25 cellular contexts compared by ENCODE assay signal in the genomic region with DNA sequence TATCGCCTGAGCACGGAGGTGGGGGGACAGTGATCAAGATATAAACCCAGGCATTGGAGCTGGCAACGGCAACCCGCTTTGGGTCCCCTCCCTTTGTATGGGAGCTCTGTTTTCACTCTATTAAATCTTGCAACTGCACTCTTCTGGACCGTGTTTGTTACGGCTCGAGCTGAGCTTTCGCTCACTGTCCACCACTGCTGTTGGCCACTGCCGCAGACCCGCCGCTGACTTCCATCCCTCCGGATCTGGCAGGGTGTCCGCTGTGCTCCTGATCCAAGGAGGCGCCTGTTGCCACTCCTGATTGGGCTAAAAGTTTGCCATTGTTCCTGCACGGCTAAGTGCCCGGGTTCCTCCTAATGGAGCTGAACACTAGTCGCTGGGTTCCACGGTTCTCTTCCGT.
"Had no signal": no experiment of that assay in that cellular context is flagged by ENCODE, and none has a peak within 500 bp of the region (broad histone marks: within the 10 kb centered on the region; RNA-seq: fewer than 3 reads in every experiment).

No MANE protein-coding gene starts in this region.

- H3K9ac ChIP-seq: parathyroid adenoma had no signal

- H3K27ac Mint-ChIP-seq: activated CD8-positive, alpha-beta T cell treated with anti-CD3 and anti-CD28 coated beads, Interleukin-2, amount 10 ng/mL, durations not matched to agents 7 days and 5 days; activated naive CD4-positive, alpha-beta T cell treated with anti-CD3 and anti-CD28 coated beads for 36 hours; activated naive CD8-positive, alpha-beta T cell treated with anti-CD3 and anti-CD28 coated beads for 36 hours; immature natural killer cell; nephron; T-helper 17 cell had no signal

- H3K27me3 Mint-ChIP-seq: activated CD8-positive, alpha-beta memory T cell treated with anti-CD3 and anti-CD28 coated beads, Interleukin-2, amount 10 ng/mL, durations not matched to agents 7 days and 5 days; activated naive CD8-positive, alpha-beta T cell treated with anti-CD3 and anti-CD28 coated beads for 36 hours had no signal

- H2AFZ ChIP-seq: parathyroid adenoma had no signal

- H3K79me2 ChIP-seq: parathyroid adenoma had no signal

- H3K4me1 ChIP-seq: parathyroid adenoma, psoas muscle, sigmoid colon had no signal

- H3K4me3 Mint-ChIP-seq: activated CD8-positive, alpha-beta memory T cell treated with anti-CD3 and anti-CD28 coated beads, Interleukin-2, amount 10 ng/mL, durations not matched to agents 7 days and 5 days; activated CD8-positive, alpha-beta T cell treated with anti-CD3 and anti-CD28 coated beads, Interleukin-2, amount 10 ng/mL, durations not matched to agents 7 days and 5 days; activated naive CD4-positive, alpha-beta T cell treated with anti-CD3 and anti-CD28 coated beads for 36 hours; activated naive CD8-positive, alpha-beta T cell treated with anti-CD3 and anti-CD28 coated beads for 36 hours; immature natural killer cell; nephron; T-helper 17 cell had no signal

- H3K27me3 ChIP-seq: brain microvascular endothelial cell, sigmoid colon, testis, transverse colon had no signal

- H3K9me3 ChIP-seq: adrenal gland, psoas muscle, sigmoid colon, testis, transverse colon had no signal

- H3K36me3 Mint-ChIP-seq: activated CD8-positive, alpha-beta memory T cell treated with anti-CD3 and anti-CD28 coated beads, Interleukin-2, amount 10 ng/mL, durations not matched to agents 7 days and 5 days; activated naive CD8-positive, alpha-beta T cell treated with anti-CD3 and anti-CD28 coated beads for 36 hours; immature natural killer cell had no signal

- H3K36me3 ChIP-seq: adrenal gland, brain microvascular endothelial cell, sigmoid colon, transverse colon had no signal

- H3K4me3 ChIP-seq: adrenal gland, psoas muscle, sigmoid colon, testis, transverse colon had no signal

- DNase-seq: activated CD4-positive, alpha-beta T cell treated with anti-CD3 and anti-CD28 coated beads for 1 hour; activated CD8-positive, alpha-beta T cell treated with anti-CD3 and anti-CD28 coated beads, Interleukin-2, amount 10 ng/mL, durations not matched to agents 7 days and 5 days; activated effector memory CD4-positive, alpha-beta T cell treated with Interleukin-2 at 50 U/mL for 16 hours; activated naive CD4-positive, alpha-beta T cell treated with anti-CD3 and anti-CD28 coated beads for 36 hours; activated naive CD8-positive, alpha-beta T cell treated with anti-CD3 and anti-CD28 coated beads for 36 hours; activated T-cell treated with anti-CD3 and anti-CD28 coated beads, Interleukin-2, amount 50 U/mL, for 48 hours; adrenal gland; aorta; head of caudate nucleus; hippocampal formation; immature natural killer cell; kidney; midbrain; psoas muscle; sigmoid colon; small intestine; stimulated activated CD4-positive, alpha-beta T cell treated with anti-CD3 and anti-CD28 coated beads, Interleukin-1b, Interleukin-23, amount 100 ng/mL, for 48 hours; stimulated activated naive CD8-positive, alpha-beta T cell treated with anti-CD3 and anti-CD28 coated beads, Interleukin-15, Interleukin-2, amounts not matched to agents 100 U/mL and 50 U/mL, for 24 hours; T-helper 17 cell; testis; transverse colon had no signal

- H3K9me3 Mint-ChIP-seq: activated naive CD4-positive, alpha-beta T cell treated with anti-CD3 and anti-CD28 coated beads for 36 hours; activated naive CD8-positive, alpha-beta T cell treated with anti-CD3 and anti-CD28 coated beads for 36 hours; immature natural killer cell; nephron had no signal

- ATAC-seq: activated CD8-positive, alpha-beta T cell treated with anti-CD3 and anti-CD28 coated beads, Interleukin-2, amount 10 ng/mL, durations not matched to agents 7 days and 5 days; psoas muscle; stimulated activated naive CD8-positive, alpha-beta T cell treated with anti-CD3 and anti-CD28 coated beads, Interleukin-15, Interleukin-2, amounts not matched to agents 100 U/mL and 50 U/mL, for 24 hours; T-helper 17 cell had no signal

- H3K27ac ChIP-seq: adrenal gland, parathyroid adenoma, psoas muscle, sigmoid colon, testis, transverse colon had no signal

- H3K4me1 Mint-ChIP-seq: nephron had no signal
